Comparison of ENCODE assay signal across 1 cellular context in the genomic region with DNA sequence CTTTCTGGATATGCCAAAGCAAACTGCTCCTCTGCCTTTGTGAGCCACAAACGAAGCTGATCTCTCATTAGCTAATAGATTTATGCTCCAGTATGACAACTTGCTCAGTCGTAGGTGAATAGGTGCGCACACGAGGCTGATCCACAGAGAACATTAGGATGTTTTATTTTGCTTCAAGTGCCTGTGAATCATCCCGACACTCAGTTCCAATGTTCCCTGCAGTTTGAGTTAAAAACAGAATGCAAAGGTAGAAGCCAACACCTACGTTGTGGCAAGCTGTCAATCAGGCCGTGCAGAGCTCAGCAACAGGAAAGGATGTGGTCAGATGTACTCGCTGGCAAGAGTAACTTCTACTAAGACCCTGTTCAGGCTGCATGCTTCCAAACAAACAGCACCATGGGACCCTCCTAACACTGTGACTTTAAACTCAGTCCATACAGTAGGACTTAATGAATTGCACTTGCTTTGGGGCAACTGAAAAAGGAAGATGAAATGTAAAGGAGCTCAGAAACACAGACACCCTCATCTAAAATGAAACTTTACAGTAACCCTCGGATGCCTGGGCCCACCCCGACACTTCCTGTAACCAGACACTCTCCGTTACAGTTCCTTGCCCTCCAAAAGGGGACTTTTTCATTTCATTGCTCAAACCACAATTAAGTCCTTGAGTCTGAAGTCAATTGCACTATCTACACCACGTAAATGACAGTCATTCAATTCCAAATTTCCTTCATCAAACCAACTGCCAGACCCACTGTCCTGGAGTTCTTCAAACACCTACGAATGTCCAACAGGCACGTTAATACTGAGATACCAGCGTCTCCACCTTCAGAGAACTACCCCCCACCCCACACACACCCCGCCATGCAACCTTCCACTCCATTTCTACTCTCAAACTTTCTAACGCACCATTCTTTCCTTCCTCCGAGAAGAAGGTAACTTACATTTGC.
TF ChIP-seq lines count a peak whose summit lies in the region.

No MANE protein-coding gene starts in this region.

TF ChIP-seq in HepG2, 621 proteins besides CTCF, POLR2A, EP300 and RAD21:
- TF ChIP-seq, protein P1, sequence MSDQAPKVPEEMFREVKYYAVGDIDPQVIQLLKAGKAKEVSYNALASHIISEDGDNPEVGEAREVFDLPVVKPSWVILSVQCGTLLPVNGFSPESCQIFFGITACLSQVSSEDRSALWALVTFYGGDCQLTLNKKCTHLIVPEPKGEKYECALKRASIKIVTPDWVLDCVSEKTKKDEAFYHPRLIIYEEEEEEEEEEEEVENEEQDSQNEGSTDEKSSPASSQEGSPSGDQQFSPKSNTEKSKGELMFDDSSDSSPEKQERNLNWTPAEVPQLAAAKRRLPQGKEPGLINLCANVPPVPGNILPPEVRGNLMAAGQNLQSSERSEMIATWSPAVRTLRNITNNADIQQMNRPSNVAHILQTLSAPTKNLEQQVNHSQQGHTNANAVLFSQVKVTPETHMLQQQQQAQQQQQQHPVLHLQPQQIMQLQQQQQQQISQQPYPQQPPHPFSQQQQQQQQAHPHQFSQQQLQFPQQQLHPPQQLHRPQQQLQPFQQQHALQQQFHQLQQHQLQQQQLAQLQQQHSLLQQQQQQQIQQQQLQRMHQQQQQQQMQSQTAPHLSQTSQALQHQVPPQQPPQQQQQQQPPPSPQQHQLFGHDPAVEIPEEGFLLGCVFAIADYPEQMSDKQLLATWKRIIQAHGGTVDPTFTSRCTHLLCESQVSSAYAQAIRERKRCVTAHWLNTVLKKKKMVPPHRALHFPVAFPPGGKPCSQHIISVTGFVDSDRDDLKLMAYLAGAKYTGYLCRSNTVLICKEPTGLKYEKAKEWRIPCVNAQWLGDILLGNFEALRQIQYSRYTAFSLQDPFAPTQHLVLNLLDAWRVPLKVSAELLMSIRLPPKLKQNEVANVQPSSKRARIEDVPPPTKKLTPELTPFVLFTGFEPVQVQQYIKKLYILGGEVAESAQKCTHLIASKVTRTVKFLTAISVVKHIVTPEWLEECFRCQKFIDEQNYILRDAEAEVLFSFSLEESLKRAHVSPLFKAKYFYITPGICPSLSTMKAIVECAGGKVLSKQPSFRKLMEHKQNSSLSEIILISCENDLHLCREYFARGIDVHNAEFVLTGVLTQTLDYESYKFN (CRISPR knock-in tag; conservative IDR thresholded peaks at IDR 0.05) = 0 out of 2 replicates have a peak, but pooled peaks have one; percentile 11
- TF ChIP-seq RFX5 (IDR thresholded peaks at IDR 0.05; ENCODE audit: low read depth, low read length) (no peak), ZNF572 (CRISPR knock-in tag; IDR thresholded peaks at IDR 0.05) (no peak), KLF6 (CRISPR knock-in tag; IDR thresholded peaks at IDR 0.05) (no peak), PHF21A (CRISPR knock-in tag; IDR thresholded peaks at IDR 0.05) (0 out of 2 replicates have a peak, but pooled peaks have one; percentile 9), ZNF652 (CRISPR knock-in tag; IDR thresholded peaks at IDR 0.05; ENCODE audit: borderline replicate concordance, low read depth) (0 out of 2 replicates have a peak, but pooled peaks have one; percentile 6), ZNF510 (CRISPR knock-in tag; IDR thresholded peaks at IDR 0.05; ENCODE audit: low read depth) (0 out of 2 replicates have a peak, but pooled peaks have one; percentile 48), ZNF343 (CRISPR knock-in tag; IDR thresholded peaks at IDR 0.05) (0 out of 2 replicates have a peak, but pooled peaks have one; percentile 11), ZFX (CRISPR knock-in tag; IDR thresholded peaks at IDR 0.05; ENCODE audit: low read depth) (peak; percentile 6; the same call in 1 of the 2 replicates)
- TF ChIP-seq, protein P2, sequence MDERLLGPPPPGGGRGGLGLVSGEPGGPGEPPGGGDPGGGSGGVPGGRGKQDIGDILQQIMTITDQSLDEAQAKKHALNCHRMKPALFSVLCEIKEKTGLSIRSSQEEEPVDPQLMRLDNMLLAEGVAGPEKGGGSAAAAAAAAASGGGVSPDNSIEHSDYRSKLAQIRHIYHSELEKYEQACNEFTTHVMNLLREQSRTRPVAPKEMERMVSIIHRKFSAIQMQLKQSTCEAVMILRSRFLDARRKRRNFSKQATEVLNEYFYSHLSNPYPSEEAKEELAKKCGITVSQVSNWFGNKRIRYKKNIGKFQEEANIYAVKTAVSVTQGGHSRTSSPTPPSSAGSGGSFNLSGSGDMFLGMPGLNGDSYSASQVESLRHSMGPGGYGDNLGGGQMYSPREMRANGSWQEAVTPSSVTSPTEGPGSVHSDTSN (CRISPR knock-in tag; IDR thresholded peaks at IDR 0.05) = peak; percentile 77
